In the genomic region with DNA sequence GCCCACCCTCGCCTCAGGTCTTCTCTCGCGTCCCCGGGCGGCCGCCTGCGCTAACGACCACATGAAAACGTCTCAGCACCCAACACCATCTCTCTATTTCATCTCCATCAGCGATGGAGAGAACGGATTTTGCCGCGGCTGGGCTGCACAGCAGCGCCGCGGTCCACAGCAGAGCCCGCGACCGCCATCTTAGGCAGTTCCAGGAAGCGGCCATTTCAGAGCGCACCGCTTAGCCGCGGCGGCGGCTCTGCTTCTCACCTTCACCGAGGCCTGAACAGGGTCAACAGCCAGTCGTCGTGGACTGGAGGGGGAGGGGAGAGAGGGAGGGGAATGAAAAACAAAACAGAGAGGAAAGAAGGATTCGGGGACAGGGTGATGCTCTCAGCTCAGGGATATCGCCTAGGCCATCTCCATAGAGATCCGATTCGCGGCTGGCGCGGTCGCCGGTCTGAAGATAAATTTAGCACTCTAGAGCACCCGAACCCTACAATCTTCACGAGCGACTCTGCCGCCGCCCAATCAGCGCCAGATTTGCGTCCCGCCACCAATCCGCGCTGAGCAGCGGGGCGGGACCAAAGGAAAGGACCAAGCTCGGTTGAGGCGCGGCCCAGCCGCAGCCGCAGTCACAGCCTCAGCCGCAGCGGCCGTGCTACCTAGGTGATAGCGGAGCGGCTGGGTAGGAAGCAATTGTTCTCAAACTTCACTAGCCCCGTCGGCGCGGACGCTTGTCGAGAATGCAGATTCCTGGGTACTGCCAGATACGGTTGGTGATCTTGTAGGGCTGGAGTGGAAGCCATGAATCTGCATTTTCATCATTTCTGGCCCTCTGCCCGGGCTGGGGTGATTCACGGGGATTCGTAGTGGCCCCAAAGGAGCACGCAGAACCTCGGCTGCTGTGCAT, we compare ENCODE assay signal across 1 cellular context.
A peak's percentile ranks its signal among the peaks of the same experiment; 100 is the strongest.
TF ChIP-seq lines count a peak whose summit lies in the region.

A gene (minus strand): TSS at position 450 of the 901 bp plus-strand sequence. CDS start 3,108 bp downstream, outside the sequence.

TF ChIP-seq in GM12878, 131 proteins besides CTCF, POLR2A, EP300 and RAD21 (continued from another document and continues in another):
- TF ChIP-seq ETV6 (conservative IDR thresholded peaks at IDR 0.05 in 1 of 2, IDR thresholded peaks at IDR 0.05 in 1 of 2; ENCODE audit: borderline replicate concordance in 1 of 2, low read depth in 1 of 2) (0 out of 4 replicates have a peak, but pooled peaks of 1 of the 2 experiments have one; percentile 42), ATF7 (IDR thresholded peaks at IDR 0.05; ENCODE audit: low read depth) (no peak), CBX3 (IDR thresholded peaks at IDR 0.05; ENCODE audit: borderline replicate concordance, low read depth) (no peak), CEBPB (IDR thresholded peaks at IDR 0.05; ENCODE audit: borderline replicate concordance in 1 of 2, low read depth in 2 of 2, low read length in 2 of 2) (no peak), MYB (IDR thresholded peaks at IDR 0.05; ENCODE audit: borderline replicate concordance, low read depth, low read length) (no peak), POU2F2 (IDR thresholded peaks at IDR 0.05; ENCODE audit: borderline replicate concordance, low read depth, low read length) (peak; percentile 55; the same call in 2 of the 3 replicates), FOS (IDR thresholded peaks at IDR 0.05; ENCODE audit: borderline replicate concordance, extremely low read depth, insufficient read length) (peak; percentile 48), PAX5 (IDR thresholded peaks at IDR 0.05; ENCODE audit: borderline replicate concordance, low read depth, low read length) (peak; percentile 48), NR2F1 (conservative IDR thresholded peaks at IDR 0.05) (0 out of 2 replicates have a peak, but pooled peaks have one; percentile 33), RELA (IDR thresholded peaks at IDR 0.05; ENCODE audit: borderline replicate concordance, partially characterized antibody) (peak; percentile 29), CREM (IDR thresholded peaks at IDR 0.05; ENCODE audit: low read depth) (0 out of 2 replicates have a peak, but pooled peaks have one; percentile 3), CHD4 (IDR thresholded peaks at IDR 0.05) (no peak), HDAC2 (IDR thresholded peaks at IDR 0.05) (no peak), POLR2AphosphoS5 (IDR thresholded peaks at IDR 0.05; ENCODE audit: low read length) (peak; percentile 83), MEF2A (IDR thresholded peaks at IDR 0.05; ENCODE audit: insufficient read depth, low read depth, low read length) (peak; percentile 92), CHD2 (IDR thresholded peaks at IDR 0.05; ENCODE audit: borderline replicate concordance, low read depth, low read length) (peak; percentile 89), POLR2AphosphoS2 (IDR thresholded peaks at IDR 0.05; ENCODE audit: low read depth, low read length) (0 out of 2 replicates have a peak, but pooled peaks have one; percentile 43), ESRRA (IDR thresholded peaks at IDR 0.05; ENCODE audit: low read length) (peak; percentile 57; the same call in 1 of the 2 replicates)
- TF ChIP-seq, protein P1, sequence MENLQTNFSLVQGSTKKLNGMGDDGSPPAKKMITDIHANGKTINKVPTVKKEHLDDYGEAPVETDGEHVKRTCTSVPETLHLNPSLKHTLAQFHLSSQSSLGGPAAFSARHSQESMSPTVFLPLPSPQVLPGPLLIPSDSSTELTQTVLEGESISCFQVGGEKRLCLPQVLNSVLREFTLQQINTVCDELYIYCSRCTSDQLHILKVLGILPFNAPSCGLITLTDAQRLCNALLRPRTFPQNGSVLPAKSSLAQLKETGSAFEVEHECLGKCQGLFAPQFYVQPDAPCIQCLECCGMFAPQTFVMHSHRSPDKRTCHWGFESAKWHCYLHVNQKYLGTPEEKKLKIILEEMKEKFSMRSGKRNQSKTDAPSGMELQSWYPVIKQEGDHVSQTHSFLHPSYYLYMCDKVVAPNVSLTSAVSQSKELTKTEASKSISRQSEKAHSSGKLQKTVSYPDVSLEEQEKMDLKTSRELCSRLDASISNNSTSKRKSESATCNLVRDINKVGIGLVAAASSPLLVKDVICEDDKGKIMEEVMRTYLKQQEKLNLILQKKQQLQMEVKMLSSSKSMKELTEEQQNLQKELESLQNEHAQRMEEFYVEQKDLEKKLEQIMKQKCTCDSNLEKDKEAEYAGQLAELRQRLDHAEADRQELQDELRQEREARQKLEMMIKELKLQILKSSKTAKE (IDR thresholded peaks at IDR 0.05; ENCODE audit: low read depth, poor library complexity, severe bottlenecking): peak; percentile 62
- TF ChIP-seq, protein P2, sequence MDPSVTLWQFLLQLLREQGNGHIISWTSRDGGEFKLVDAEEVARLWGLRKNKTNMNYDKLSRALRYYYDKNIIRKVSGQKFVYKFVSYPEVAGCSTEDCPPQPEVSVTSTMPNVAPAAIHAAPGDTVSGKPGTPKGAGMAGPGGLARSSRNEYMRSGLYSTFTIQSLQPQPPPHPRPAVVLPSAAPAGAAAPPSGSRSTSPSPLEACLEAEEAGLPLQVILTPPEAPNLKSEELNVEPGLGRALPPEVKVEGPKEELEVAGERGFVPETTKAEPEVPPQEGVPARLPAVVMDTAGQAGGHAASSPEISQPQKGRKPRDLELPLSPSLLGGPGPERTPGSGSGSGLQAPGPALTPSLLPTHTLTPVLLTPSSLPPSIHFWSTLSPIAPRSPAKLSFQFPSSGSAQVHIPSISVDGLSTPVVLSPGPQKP (IDR thresholded peaks at IDR 0.05; ENCODE audit: low read depth, low read length): 0 out of 2 replicates have a peak, but pooled peaks have one; percentile 8
- TF ChIP-seq, protein P3, sequence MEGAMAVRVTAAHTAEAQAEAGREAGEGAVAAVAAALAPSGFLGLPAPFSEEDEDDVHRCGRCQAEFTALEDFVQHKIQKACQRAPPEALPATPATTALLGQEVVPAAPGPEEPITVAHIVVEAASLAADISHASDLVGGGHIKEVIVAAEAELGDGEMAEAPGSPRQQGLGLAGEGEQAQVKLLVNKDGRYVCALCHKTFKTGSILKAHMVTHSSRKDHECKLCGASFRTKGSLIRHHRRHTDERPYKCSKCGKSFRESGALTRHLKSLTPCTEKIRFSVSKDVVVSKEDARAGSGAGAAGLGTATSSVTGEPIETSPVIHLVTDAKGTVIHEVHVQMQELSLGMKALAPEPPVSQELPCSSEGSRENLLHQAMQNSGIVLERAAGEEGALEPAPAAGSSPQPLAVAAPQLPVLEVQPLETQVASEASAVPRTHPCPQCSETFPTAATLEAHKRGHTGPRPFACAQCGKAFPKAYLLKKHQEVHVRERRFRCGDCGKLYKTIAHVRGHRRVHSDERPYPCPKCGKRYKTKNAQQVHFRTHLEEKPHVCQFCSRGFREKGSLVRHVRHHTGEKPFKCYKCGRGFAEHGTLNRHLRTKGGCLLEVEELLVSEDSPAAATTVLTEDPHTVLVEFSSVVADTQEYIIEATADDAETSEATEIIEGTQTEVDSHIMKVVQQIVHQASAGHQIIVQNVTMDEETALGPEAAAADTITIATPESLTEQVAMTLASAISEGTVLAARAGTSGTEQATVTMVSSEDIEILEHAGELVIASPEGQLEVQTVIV (IDR thresholded peaks at IDR 0.05; ENCODE audit: borderline replicate concordance, partially characterized antibody): no peak
- TF ChIP-seq, protein P4, sequence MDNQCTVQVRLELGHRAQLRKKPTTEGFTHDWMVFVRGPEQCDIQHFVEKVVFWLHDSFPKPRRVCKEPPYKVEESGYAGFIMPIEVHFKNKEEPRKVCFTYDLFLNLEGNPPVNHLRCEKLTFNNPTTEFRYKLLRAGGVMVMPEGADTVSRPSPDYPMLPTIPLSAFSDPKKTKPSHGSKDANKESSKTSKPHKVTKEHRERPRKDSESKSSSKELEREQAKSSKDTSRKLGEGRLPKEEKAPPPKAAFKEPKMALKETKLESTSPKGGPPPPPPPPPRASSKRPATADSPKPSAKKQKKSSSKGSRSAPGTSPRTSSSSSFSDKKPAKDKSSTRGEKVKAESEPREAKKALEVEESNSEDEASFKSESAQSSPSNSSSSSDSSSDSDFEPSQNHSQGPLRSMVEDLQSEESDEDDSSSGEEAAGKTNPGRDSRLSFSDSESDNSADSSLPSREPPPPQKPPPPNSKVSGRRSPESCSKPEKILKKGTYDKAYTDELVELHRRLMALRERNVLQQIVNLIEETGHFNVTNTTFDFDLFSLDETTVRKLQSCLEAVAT (IDR thresholded peaks at IDR 0.05): peak; percentile 94
- TF ChIP-seq, protein P5, sequence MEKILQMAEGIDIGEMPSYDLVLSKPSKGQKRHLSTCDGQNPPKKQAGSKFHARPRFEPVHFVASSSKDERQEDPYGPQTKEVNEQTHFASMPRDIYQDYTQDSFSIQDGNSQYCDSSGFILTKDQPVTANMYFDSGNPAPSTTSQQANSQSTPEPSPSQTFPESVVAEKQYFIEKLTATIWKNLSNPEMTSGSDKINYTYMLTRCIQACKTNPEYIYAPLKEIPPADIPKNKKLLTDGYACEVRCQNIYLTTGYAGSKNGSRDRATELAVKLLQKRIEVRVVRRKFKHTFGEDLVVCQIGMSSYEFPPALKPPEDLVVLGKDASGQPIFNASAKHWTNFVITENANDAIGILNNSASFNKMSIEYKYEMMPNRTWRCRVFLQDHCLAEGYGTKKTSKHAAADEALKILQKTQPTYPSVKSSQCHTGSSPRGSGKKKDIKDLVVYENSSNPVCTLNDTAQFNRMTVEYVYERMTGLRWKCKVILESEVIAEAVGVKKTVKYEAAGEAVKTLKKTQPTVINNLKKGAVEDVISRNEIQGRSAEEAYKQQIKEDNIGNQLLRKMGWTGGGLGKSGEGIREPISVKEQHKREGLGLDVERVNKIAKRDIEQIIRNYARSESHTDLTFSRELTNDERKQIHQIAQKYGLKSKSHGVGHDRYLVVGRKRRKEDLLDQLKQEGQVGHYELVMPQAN (conservative IDR thresholded peaks at IDR 0.05): peak; percentile 38
- TF ChIP-seq, protein P6, sequence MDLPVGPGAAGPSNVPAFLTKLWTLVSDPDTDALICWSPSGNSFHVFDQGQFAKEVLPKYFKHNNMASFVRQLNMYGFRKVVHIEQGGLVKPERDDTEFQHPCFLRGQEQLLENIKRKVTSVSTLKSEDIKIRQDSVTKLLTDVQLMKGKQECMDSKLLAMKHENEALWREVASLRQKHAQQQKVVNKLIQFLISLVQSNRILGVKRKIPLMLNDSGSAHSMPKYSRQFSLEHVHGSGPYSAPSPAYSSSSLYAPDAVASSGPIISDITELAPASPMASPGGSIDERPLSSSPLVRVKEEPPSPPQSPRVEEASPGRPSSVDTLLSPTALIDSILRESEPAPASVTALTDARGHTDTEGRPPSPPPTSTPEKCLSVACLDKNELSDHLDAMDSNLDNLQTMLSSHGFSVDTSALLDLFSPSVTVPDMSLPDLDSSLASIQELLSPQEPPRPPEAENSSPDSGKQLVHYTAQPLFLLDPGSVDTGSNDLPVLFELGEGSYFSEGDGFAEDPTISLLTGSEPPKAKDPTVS (IDR thresholded peaks at IDR 0.05; ENCODE audit: low read depth, low read length): no peak
- TF ChIP-seq, protein P7, sequence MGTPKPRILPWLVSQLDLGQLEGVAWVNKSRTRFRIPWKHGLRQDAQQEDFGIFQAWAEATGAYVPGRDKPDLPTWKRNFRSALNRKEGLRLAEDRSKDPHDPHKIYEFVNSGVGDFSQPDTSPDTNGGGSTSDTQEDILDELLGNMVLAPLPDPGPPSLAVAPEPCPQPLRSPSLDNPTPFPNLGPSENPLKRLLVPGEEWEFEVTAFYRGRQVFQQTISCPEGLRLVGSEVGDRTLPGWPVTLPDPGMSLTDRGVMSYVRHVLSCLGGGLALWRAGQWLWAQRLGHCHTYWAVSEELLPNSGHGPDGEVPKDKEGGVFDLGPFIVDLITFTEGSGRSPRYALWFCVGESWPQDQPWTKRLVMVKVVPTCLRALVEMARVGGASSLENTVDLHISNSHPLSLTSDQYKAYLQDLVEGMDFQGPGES (IDR thresholded peaks at IDR 0.05): peak; percentile 71
- TF ChIP-seq, protein P8, sequence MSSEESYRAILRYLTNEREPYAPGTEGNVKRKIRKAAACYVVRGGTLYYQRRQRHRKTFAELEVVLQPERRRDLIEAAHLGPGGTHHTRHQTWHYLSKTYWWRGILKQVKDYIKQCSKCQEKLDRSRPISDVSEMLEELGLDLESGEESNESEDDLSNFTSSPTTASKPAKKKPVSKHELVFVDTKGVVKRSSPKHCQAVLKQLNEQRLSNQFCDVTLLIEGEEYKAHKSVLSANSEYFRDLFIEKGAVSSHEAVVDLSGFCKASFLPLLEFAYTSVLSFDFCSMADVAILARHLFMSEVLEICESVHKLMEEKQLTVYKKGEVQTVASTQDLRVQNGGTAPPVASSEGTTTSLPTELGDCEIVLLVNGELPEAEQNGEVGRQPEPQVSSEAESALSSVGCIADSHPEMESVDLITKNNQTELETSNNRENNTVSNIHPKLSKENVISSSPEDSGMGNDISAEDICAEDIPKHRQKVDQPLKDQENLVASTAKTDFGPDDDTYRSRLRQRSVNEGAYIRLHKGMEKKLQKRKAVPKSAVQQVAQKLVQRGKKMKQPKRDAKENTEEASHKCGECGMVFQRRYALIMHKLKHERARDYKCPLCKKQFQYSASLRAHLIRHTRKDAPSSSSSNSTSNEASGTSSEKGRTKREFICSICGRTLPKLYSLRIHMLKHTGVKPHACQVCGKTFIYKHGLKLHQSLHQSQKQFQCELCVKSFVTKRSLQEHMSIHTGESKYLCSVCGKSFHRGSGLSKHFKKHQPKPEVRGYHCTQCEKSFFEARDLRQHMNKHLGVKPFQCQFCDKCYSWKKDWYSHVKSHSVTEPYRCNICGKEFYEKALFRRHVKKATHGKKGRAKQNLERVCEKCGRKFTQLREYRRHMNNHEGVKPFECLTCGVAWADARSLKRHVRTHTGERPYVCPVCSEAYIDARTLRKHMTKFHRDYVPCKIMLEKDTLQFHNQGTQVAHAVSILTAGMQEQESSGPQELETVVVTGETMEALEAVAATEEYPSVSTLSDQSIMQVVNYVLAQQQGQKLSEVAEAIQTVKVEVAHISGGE (CRISPR knock-in tag; IDR thresholded peaks at IDR 0.05): no peak
- TF ChIP-seq, protein P9, sequence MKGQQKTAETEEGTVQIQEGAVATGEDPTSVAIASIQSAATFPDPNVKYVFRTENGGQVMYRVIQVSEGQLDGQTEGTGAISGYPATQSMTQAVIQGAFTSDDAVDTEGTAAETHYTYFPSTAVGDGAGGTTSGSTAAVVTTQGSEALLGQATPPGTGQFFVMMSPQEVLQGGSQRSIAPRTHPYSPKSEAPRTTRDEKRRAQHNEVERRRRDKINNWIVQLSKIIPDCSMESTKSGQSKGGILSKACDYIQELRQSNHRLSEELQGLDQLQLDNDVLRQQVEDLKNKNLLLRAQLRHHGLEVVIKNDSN (IDR thresholded peaks at IDR 0.05; ENCODE audit: borderline replicate concordance, extremely low read length, insufficient read depth, low read depth, low read length): no peak
